10 cellular contexts compared by ENCODE assay signal in genomic region chr5:149999359-149999758, GRCh38. TPM values are rescaled to one million over a fixed set of nuclear protein-coding genes. Genes with fewer than 3 reads are reported as not detected.
DNase-seq lines count a peak whose midpoint lies in the region; ATAC-seq and TF ChIP-seq lines count a peak whose summit lies in the region.
"Had no signal": no experiment of that assay in that cellular context is flagged by ENCODE, and none has a peak within 500 bp of the region (broad histone marks: within the 10 kb centered on the region; RNA-seq: fewer than 3 reads in every experiment).

No MANE protein-coding gene starts in this region.

- peak overlapping the region; percentile 82 for H3K4me3 Mint-ChIP-seq in MCF 10A (ENCODE audit: unreplicated experiment)

- peak overlapping the region; percentile 89 for H3K4me3 ChIP-seq in AG04450 (ENCODE audit: low read depth, low read length)
- peak overlapping the region; percentile 81 for H3K4me3 ChIP-seq in HUES6 (ENCODE audit: low read depth, low read length)
- peak overlapping the region; percentile 92 to 96 for H3K4me3 ChIP-seq in muscle layer of colon (ENCODE audit: low read depth in 1 of 2, low read length in 2 of 2)

- CTCF ChIA-PET in AG04450 (lab: Charles Lee): interaction anchor here (1.3 to 2.5 kb wide), 4 partner anchors 8 to 165 kb away, joined by 3 to 21 read pairs (median 6); no protein-coding TSS in a partner anchor
- CTCF ChIA-PET in MCF 10A (lab: Yijun Ruan, JAX): interaction anchor here (0.6 to 1.7 kb wide), 13 partner anchors 9 to 366 kb away, joined by 3 to 9 read pairs (median 3); no protein-coding TSS in a partner anchor

- no peaks in the 10 kb centered on the region for H3K27me3 Mint-ChIP-seq in MCF 10A (ENCODE audit: insufficient read depth, unreplicated experiment)

- no TSS peak for BruUV-seq in MCF 10A (replicated peaks; lab: Mats Ljungman, UMichigan)

- H3K36me3 Mint-ChIP-seq in MCF 10A (ENCODE audit: insufficient read depth, unreplicated experiment): peaks cover 33% of the 10 kb centered on the region

- DNase-seq in AG04450 (ENCODE audit: low read depth, low spot score) (no peak), MCF 10A (ENCODE audit: unreplicated experiment) (no peak), SK-N-DZ (ENCODE audit: low spot score) (no peak), anterior cingulate cortex (lab: John Stamatoyannopoulos, UW) (no peak)
- DNase-seq: effector CD8-positive, alpha-beta T cell; NCI-H1105 treated with DMSO at 0.1 percent for 48 hours had no signal

- ATAC-seq in HG02938 (IDR thresholded peaks at IDR 0.05; ENCODE audit: unreplicated experiment): no peak
- no peak for ATAC-seq in HG03159 (IDR thresholded peaks at IDR 0.05; ENCODE audit: unreplicated experiment)

- no peaks in the 10 kb centered on the region for H3K9me3 Mint-ChIP-seq in MCF 10A (ENCODE audit: unreplicated experiment)

- TF ChIP-seq CTCF in AG04450 (IDR thresholded peaks at IDR 0.05; ENCODE audit: low read depth, low read length): no peak
- TF ChIP-seq CTCF in MCF 10A (IDR thresholded peaks at IDR 0.05; ENCODE audit: unreplicated experiment): no peak

- POLR2A ChIA-PET in AG04450 (lab: Yijun Ruan, JAX) (interaction anchor here (1.2 to 1.5 kb wide), 2 partner anchors 9 to 39 kb away, joined by 5 to 7 read pairs; partner anchors contain the start of gene SLC26A2), MCF 10A (lab: Yijun Ruan, JAX) (interaction anchor here (0.6 to 4.5 kb wide), 19 partner anchors 9 to 367 kb away, joined by 3 to 104 read pairs (median 6); partner anchors contain the start of gene SLC26A2)

- H3K27ac ChIP-seq in AG04450 (ENCODE audit: low read depth, low read length) (no peak overlapping the region), HUES6 (ENCODE audit: low read depth, low read length) (no peak overlapping the region), muscle layer of colon (ENCODE audit: low read depth, low read length) (no peak overlapping the region)

- H3K9ac ChIP-seq in HUES6 (ENCODE audit: low read length): no peak overlapping the region
- peak overlapping the region; percentile 92 for H3K9ac ChIP-seq in muscle layer of colon (ENCODE audit: low read length)

- H3K27me3 ChIP-seq in AG04450 (ENCODE audit: control insufficient read depth, insufficient read depth, low read length) (no peaks in the 10 kb centered on the region), HUES6 (ENCODE audit: control insufficient read depth, insufficient read depth, low read length) (no peaks in the 10 kb centered on the region), muscle layer of colon (ENCODE audit: control insufficient read depth in 1 of 2, insufficient read depth in 2 of 2, low read length in 2 of 2) (no peaks in the 10 kb centered on the region)

- H3K36me3 ChIP-seq in HUES6 (ENCODE audit: control insufficient read depth, insufficient read depth, low read length): peaks cover 8% of the 10 kb centered on the region
- H3K36me3 ChIP-seq in muscle layer of colon (ENCODE audit: insufficient read depth, low read length): peaks cover 18% of the 10 kb centered on the region

- H3K27ac Mint-ChIP-seq in MCF 10A (ENCODE audit: low read depth, unreplicated experiment): peak overlapping the region; percentile 95

- H3K9me3 ChIP-seq in AG04450 (ENCODE audit: control insufficient read depth, insufficient read depth, low read length) (no peaks in the 10 kb centered on the region; the same call in 1 of the 2 replicates), HUES6 (ENCODE audit: control insufficient read depth, insufficient read depth, low read depth, low read length) (no peaks in the 10 kb centered on the region), muscle layer of colon (ENCODE audit: low read length) (no peaks in the 10 kb centered on the region)

- intact Hi-C loops in MCF 10A (cut with micrococcal nuclease): no loop called here

- H3K4me1 ChIP-seq in HUES6 (ENCODE audit: control insufficient read depth, insufficient read depth, low read length) (peaks cover 12% of the 10 kb centered on the region), muscle layer of colon (ENCODE audit: insufficient read depth, low read length) (peaks cover 30% of the 10 kb centered on the region)

- H3K4me1 Mint-ChIP-seq in MCF 10A (ENCODE audit: insufficient read depth, unreplicated experiment): peaks cover 39% of the 10 kb centered on the region

RNA-seq across cellular contexts. Expression of gene TIGD6, which starts 1.1 kb away (rescaled TPM):
- polyA plus RNA-seq in AG04450 (2011; rRNA removed): 6.5 and 6.7 TPM in 2 replicates
- 7.8 and 10.2 TPM in 2 replicates for polyA minus RNA-seq in AG04450 (2011; rRNA and poly(A)+ RNA removed)
- 9.0 and 10.6 TPM in 2 replicates for total RNA-seq in MCF 10A (2022)
- 3.8 and 4.0 TPM in 2 replicates for polyA plus RNA-seq in SK-N-DZ (2014; cell fraction: cytosol; rRNA removed)
- 0.82 and 1.8 TPM in 2 replicates for polyA plus RNA-seq in SK-N-DZ (2014; cell fraction: nucleus; rRNA removed)

RNA-seq across cellular contexts. Expression of gene HMGXB3, which starts 1.2 kb away (rescaled TPM):
- polyA plus RNA-seq in AG04450 (2011; rRNA removed): 35.1 and 37.0 TPM in 2 replicates
- 43.3 and 50.3 TPM in 2 replicates for polyA minus RNA-seq in AG04450 (2011; rRNA and poly(A)+ RNA removed)
- 66.8 and 67.8 TPM in 2 replicates for total RNA-seq in MCF 10A (2022)
- 35.2 and 39.2 TPM in 2 replicates for polyA plus RNA-seq in SK-N-DZ (2014; cell fraction: cytosol; rRNA removed)
- polyA plus RNA-seq in SK-N-DZ (2014; cell fraction: nucleus; rRNA removed): 48.8 and 133 TPM in 2 replicates

RNA-seq across cellular contexts. Expression of gene SLC26A2, which starts 38.8 kb away (rescaled TPM):
- 6.6 and 9.7 TPM in 2 replicates for polyA plus RNA-seq in AG04450 (2011; rRNA removed)
- polyA minus RNA-seq in AG04450 (2011; rRNA and poly(A)+ RNA removed): 10.2 and 21.5 TPM in 2 replicates
- total RNA-seq in MCF 10A (2022): 44.1 and 56.2 TPM in 2 replicates
- 9.1 and 9.6 TPM in 2 replicates for polyA plus RNA-seq in SK-N-DZ (2014; cell fraction: cytosol; rRNA removed)
- polyA plus RNA-seq in SK-N-DZ (2014; cell fraction: nucleus; rRNA removed): 4.9 and 5.0 TPM in 2 replicates

RNA-seq across cellular contexts. Expression of gene PDE6A, which starts 54.8 kb away (rescaled TPM):
- not detected in 2 replicates for polyA plus RNA-seq in AG04450 (2011; rRNA removed)
- polyA minus RNA-seq in AG04450 (2011; rRNA and poly(A)+ RNA removed): not detected in 2 replicates
- total RNA-seq in MCF 10A (2022): 0.22 and 0.42 TPM in 2 replicates
- not detected in 2 replicates for polyA plus RNA-seq in SK-N-DZ (2014; cell fraction: cytosol; rRNA removed)
- polyA plus RNA-seq in SK-N-DZ (2014; cell fraction: nucleus; rRNA removed): not detected in 2 replicates
